In the genomic region with DNA sequence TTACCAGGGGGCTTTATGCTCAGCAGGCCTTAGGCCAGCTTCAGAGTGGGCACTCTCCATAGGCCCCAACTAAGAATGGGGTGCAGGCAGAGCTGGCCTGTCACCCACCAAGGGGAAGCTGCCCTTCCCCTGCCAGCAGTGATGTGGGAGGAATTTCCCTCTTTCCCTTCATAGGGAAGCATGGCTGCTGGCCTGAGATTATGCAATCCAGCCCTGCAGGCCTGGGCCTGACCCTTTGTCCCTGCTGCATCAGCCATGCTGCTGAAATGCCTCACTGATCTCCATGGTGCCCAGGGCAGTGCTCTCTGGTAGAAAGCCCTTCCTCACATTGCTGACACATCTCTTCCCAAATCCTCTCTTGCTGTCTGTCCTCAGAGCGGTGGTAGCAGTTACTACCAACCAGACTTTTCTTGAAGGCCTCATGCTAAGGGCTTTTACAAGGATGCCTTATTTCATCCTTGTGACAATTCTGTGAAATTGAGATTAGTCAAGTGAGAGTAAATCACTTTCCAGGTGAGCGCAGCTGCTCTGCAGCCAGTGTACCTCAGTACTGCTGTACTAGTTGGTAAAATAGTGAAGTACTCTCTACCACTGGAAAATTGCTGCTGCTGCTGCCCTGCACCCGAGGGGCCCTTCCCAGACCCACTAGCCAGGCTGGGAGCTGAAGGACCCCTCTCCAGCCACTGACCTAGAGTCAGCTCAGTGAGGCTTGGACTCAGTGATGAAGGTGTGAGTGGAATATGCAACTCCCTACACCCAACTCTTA, we compare ENCODE assay signal across 8 cellular contexts. TPM values are rescaled to one million over a fixed set of nuclear protein-coding genes. Genes with fewer than 3 reads are reported as not detected.
DNase-seq lines count a peak whose midpoint lies in the region; ATAC-seq and TF ChIP-seq lines count a peak whose summit lies in the region.

No MANE protein-coding gene starts in this region.

- no peak overlapping the region for H3K4me3 ChIP-seq in heart left ventricle
- H3K4me3 ChIP-seq in ovary: no peak overlapping the region

- CTCF ChIA-PET in GM10248 (lab: Yijun Ruan, JAX) (no interaction called here), HEK293T (lab: Yijun Ruan, JAX) (no interaction called here)

- peak; percentile 81 for DNase-seq in AG20443 (ENCODE audit: low spot score)
- DNase-seq in amygdala (lab: John Stamatoyannopoulos, UW): peak in 41 of 56 donors; percentile 17 to 79 (median 56)
- peak; percentile 58 to 85 (median 81) for DNase-seq in heart left ventricle
- peak; percentile 74 to 87 (median 81) for DNase-seq in ovary
- DNase-seq in GM10248 (ENCODE audit: extremely low spot score): no peak
- DNase-seq in activated gamma-delta T cell (lab: John Stamatoyannopoulos, UW): no peak
- DNase-seq in HEK293T (ENCODE audit: extremely low spot score): no peak

- WGBS in heart left ventricle, 4 donors: 84 to 100% (median 92%) methylated on average over 2 to 3 of the region's 3 CpGs
- WGBS in ovary, 3 donors: 85 to 86% (median 86%) methylated on average over 3 of the region's 3 CpGs

- H3K27ac ChIP-seq in heart left ventricle (peak overlapping the region; percentile 66 to 96 (median 90)), ovary (peak overlapping the region; percentile 60 to 73)

- POLR2A ChIA-PET in GM10248 (lab: Yijun Ruan, JAX): no interaction called here
- POLR2A ChIA-PET in HEK293T (lab: Yijun Ruan, JAX): interaction anchor here (0.5 kb wide), 1 partner anchor 10 kb away, joined by 3 read pairs; no protein-coding TSS in a partner anchor

- TF ChIP-seq CTCF in heart left ventricle (IDR thresholded peaks at IDR 0.05) (no peak), ovary (IDR thresholded peaks at IDR 0.05) (no peak), GM10248 (IDR thresholded peaks at IDR 0.05; ENCODE audit: control extremely low read depth, extremely low read depth, low read depth, missing control alignments) (no peak)

- no peak for TF ChIP-seq EP300 in ovary (IDR thresholded peaks at IDR 0.05)

- intact Hi-C loops in heart left ventricle (cut with DNase I): loop anchor here in 1 of 10 donors (5.0 kb wide), 1 partner anchor 35 kb away; a partner anchor contains a TSS
- intact Hi-C loops in ovary (cut with DNase I): no loop called here

- H3K36me3 ChIP-seq in heart left ventricle: peaks cover 0 to 26% (median 4%) of the 10 kb centered on the region in 9 donors
- no peaks in the 10 kb centered on the region for H3K36me3 ChIP-seq in ovary

- TF ChIP-seq POLR2A in heart left ventricle (IDR thresholded peaks at IDR 0.05) (no peak), ovary (IDR thresholded peaks at IDR 0.05) (no peak)

- H3K27me3 ChIP-seq in heart left ventricle (no peaks in the 10 kb centered on the region), ovary (no peaks in the 10 kb centered on the region)

- ATAC-seq in heart left ventricle (peak; percentile 80 to 91 (median 84)), HG03571 (IDR thresholded peaks at IDR 0.05; ENCODE audit: unreplicated experiment) (no peak)

- H3K9me3 ChIP-seq in heart left ventricle (no peaks in the 10 kb centered on the region), ovary (no peaks in the 10 kb centered on the region)

- H3K4me1 ChIP-seq in heart left ventricle: peaks cover 9 to 78% (median 45%) of the 10 kb centered on the region in 12 donors
- H3K4me1 ChIP-seq in ovary (ENCODE audit: insufficient read depth): peaks cover 17% of the 10 kb centered on the region

TF ChIP-seq in HEK293T, 16 proteins besides CTCF, POLR2A, EP300 and RAD21:
- TF ChIP-seq NFRKB (IDR thresholded peaks at IDR 0.05) (no peak), ARNT (IDR thresholded peaks at IDR 0.05) (no peak), ELF4 (IDR thresholded peaks at IDR 0.05) (no peak), FOXA1 (IDR thresholded peaks at IDR 0.05) (no peak), SP1 (IDR thresholded peaks at IDR 0.05) (no peak), LEF1 (IDR thresholded peaks at IDR 0.05; ENCODE audit: borderline replicate concordance) (no peak), TARDBP (IDR thresholded peaks at IDR 0.05) (no peak), CTBP1 (IDR thresholded peaks at IDR 0.05; ENCODE audit: borderline replicate concordance) (no peak), FOXK2 (IDR thresholded peaks at IDR 0.05) (no peak), HDGF (IDR thresholded peaks at IDR 0.05; ENCODE audit: borderline replicate concordance) (no peak), SUZ12 (IDR thresholded peaks at IDR 0.05) (no peak), BHLHE40 (IDR thresholded peaks at IDR 0.05; ENCODE audit: borderline replicate concordance) (no peak), FOXM1 (IDR thresholded peaks at IDR 0.05; ENCODE audit: borderline replicate concordance) (no peak), ZNF384 (IDR thresholded peaks at IDR 0.05) (no peak), L3MBTL2 (conservative IDR thresholded peaks at IDR 0.05) (no peak)
- TF ChIP-seq, protein P1, sequence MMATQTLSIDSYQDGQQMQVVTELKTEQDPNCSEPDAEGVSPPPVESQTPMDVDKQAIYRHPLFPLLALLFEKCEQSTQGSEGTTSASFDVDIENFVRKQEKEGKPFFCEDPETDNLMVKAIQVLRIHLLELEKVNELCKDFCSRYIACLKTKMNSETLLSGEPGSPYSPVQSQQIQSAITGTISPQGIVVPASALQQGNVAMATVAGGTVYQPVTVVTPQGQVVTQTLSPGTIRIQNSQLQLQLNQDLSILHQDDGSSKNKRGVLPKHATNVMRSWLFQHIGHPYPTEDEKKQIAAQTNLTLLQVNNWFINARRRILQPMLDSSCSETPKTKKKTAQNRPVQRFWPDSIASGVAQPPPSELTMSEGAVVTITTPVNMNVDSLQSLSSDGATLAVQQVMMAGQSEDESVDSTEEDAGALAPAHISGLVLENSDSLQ (IDR thresholded peaks at IDR 0.05): no peak

RNA-seq across cellular contexts. Expression of a gene that starts 33.8 kb away (rescaled TPM):
- total RNA-seq in heart left ventricle (100 to 1,000 TPM; 227 to 413 (median 254) TPM), ovary (100 to 1,000 TPM in 2 of 7 donors, 10 to 100 TPM in 5; 35.9 to 148 (median 86.0) TPM)
- polyA plus RNA-seq in heart left ventricle (100 to 1,000 TPM; 112 to 245 TPM), ovary (10 to 100 TPM; 46.4 to 76.2 TPM)

RNA-seq across cellular contexts. Expression of a gene that starts 52.3 kb away (rescaled TPM):
- total RNA-seq in heart left ventricle: 1 to 10 TPM in 6 of 9 donors, under 1 TPM in 3; 0.87 to 2.7 (median 1.7) TPM
- 1 to 10 TPM in 1 of 2 donors, under 1 TPM in 1; 0.42 to 1.0 TPM for polyA plus RNA-seq in heart left ventricle
- total RNA-seq in ovary: 1 to 10 TPM in 3 of 7 donors, under 1 TPM in 4; 0.48 to 2.0 (median 0.83) TPM
- under 1 TPM; 0.53 to 0.70 TPM for polyA plus RNA-seq in ovary

RNA-seq across cellular contexts. Expression of a gene that starts 52.5 kb away (rescaled TPM):
- total RNA-seq in heart left ventricle (not detected), ovary (1 to 10 TPM in 3 of 7 donors, under 1 TPM in 4; 0.43 to 9.8 (median 0.82) TPM)
- polyA plus RNA-seq in heart left ventricle (not detected), ovary (under 1 TPM; 0.23 to 0.54 TPM)

Comparison
In these comparisons a context has a peak if more than half of its experiments do, and no peak if none do; other contexts are left out.
1. DNase-seq: peak in AG20443 (single experiment), amygdala (41 of 56), heart left ventricle (5 of 5) and ovary (5 of 5); none in GM10248 (single experiment), activated gamma-delta T cell (single experiment) and HEK293T (single experiment).